Comparison of ENCODE assay signal across 1 cellular context in genomic region chr1:66930823-66931174, GRCh38.
TF ChIP-seq lines count a peak whose summit lies in the region.

No MANE protein-coding gene starts in this region.

TF ChIP-seq in GM12878, 131 proteins besides CTCF, POLR2A, EP300 and RAD21 (continued from another document):
- no peak for TF ChIP-seq TCF12 (IDR thresholded peaks at IDR 0.05; ENCODE audit: low read depth, low read length)
- TF ChIP-seq SRF (IDR thresholded peaks at IDR 0.05; ENCODE audit: low read depth in 2 of 2, low read length in 2 of 2) = no peak
- no peak for TF ChIP-seq ZNF217 (IDR thresholded peaks at IDR 0.05)
- TF ChIP-seq ZNF592 (IDR thresholded peaks at IDR 0.05) = no peak
- TF ChIP-seq CHD1 (IDR thresholded peaks at IDR 0.05; ENCODE audit: low read depth, low read length) = no peak
- no peak for TF ChIP-seq BCLAF1 (IDR thresholded peaks at IDR 0.05)
- TF ChIP-seq JUNB (IDR thresholded peaks at IDR 0.05) = no peak
- no peak for TF ChIP-seq HDAC6 (IDR thresholded peaks at IDR 0.05; ENCODE audit: unreplicated experiment)
- TF ChIP-seq HSF1 (IDR thresholded peaks at IDR 0.05; ENCODE audit: low read depth, low read length) = no peak
- no peak for TF ChIP-seq IRF3 (IDR thresholded peaks at IDR 0.05)
- TF ChIP-seq PRDM15 (CRISPR knock-in tag; IDR thresholded peaks at IDR 0.05) = no peak
- no peak for TF ChIP-seq ZNF274 (IDR thresholded peaks at IDR 0.05; ENCODE audit: insufficient read depth, insufficient read length)
- no peak for TF ChIP-seq RELB (IDR thresholded peaks at IDR 0.05; ENCODE audit: low read depth)
- TF ChIP-seq HDGF (IDR thresholded peaks at IDR 0.05) = no peak
- no peak for TF ChIP-seq ZNF384 (IDR thresholded peaks at IDR 0.05; ENCODE audit: borderline replicate concordance, low read depth, low read length)
- TF ChIP-seq SREBF2 (IDR thresholded peaks at IDR 0.05; ENCODE audit: low read length) = no peak
- no peak for TF ChIP-seq ZBED1 (IDR thresholded peaks at IDR 0.05; ENCODE audit: borderline replicate concordance)
- no peak for TF ChIP-seq MEF2A (IDR thresholded peaks at IDR 0.05; ENCODE audit: insufficient read depth, low read depth, low read length)
